ENCODE assay signal across 17 cellular contexts in the genomic region with DNA sequence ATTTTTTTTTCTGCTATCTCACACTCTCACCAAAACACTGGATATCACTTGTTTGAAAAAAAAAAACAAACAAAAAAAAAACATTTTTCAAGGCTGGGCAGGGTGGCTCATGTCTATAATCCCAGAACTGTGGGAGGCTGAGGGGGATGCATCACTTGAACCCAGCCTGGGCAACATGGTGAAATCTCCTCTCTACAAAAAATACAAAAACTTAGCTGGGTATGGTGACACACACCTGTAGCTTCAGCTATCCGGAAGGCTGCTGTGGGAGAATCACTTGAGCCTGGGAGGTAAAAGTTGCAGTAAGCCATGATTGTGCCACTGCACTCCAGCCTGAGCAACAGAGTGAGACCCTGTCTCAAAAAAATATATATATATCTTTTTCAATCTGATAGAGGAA.
DNase-seq lines count a peak whose midpoint lies in the region; ATAC-seq and TF ChIP-seq lines count a peak whose summit lies in the region.
"Had no signal": no experiment of that assay in that cellular context is flagged by ENCODE, and none has a peak within 500 bp of the region (broad histone marks: within the 10 kb centered on the region; RNA-seq: fewer than 3 reads in every experiment).

No MANE protein-coding gene starts in this region.

- TF ChIP-seq EP300 in suprapubic skin (IDR thresholded peaks at IDR 0.05) = no peak

- H4K8ac ChIP-seq in IMR-90 (ENCODE audit: low read depth in 2 of 2, low read length in 2 of 2) (no peak overlapping the region), neuronal stem cell (ENCODE audit: low read depth, low read length) (no peak overlapping the region)

- no peak overlapping the region for H2BK5ac ChIP-seq in IMR-90 (ENCODE audit: low read depth, low read length, poor library complexity, severe bottlenecking)
- no peak overlapping the region for H2BK5ac ChIP-seq in neuronal stem cell (ENCODE audit: low read length)

- no peak overlapping the region for H2BK12ac ChIP-seq in neuronal stem cell (ENCODE audit: low read length)

- intact Hi-C loops in IMR-90 (cut with micrococcal nuclease) = no loop called here

- ATAC-seq in IMR-90 (ENCODE audit: low read depth) = no peak
- ATAC-seq: A549, GM23338, HCT116 had no signal

- peak overlapping the region; percentile 93 for H3K27ac ChIP-seq in ACC112 (ENCODE audit: low read depth, low read length)
- H3K27ac ChIP-seq in IMR-90 (ENCODE audit: insufficient read depth, low read length) = no peak overlapping the region
- H3K27ac ChIP-seq in osteoblast (ENCODE audit: low read depth, low read length) = peak overlapping the region; percentile 76
- H3K27ac ChIP-seq in neuronal stem cell (replicated peaks; ENCODE audit: low read length) = no peak overlapping the region
- no peak overlapping the region for H3K27ac ChIP-seq in suprapubic skin

- H3K23ac ChIP-seq in IMR-90 (ENCODE audit: low read depth, low read length) (no peak overlapping the region), neuronal stem cell (ENCODE audit: low read depth, low read length, poor library complexity) (no peak overlapping the region)

- TF ChIP-seq POLR2A in IMR-90 (IDR thresholded peaks at IDR 0.05; ENCODE audit: low read depth, low read length) (no peak), suprapubic skin (IDR thresholded peaks at IDR 0.05) (no peak)

- H3K79me1 ChIP-seq in IMR-90 (ENCODE audit: low read depth in 1 of 2, low read length in 2 of 2) = peaks cover 18 to 61% of the 10 kb centered on the region in 2 experiments
- no peaks in the 10 kb centered on the region for H3K79me1 ChIP-seq in neuronal stem cell (ENCODE audit: low read depth, low read length)

- H3K9ac ChIP-seq in IMR-90 (ENCODE audit: low read depth, low read length) (no peak overlapping the region), neuronal stem cell (ENCODE audit: low read depth, low read length, poor library complexity) (no peak overlapping the region)

- H3K4me3 ChIP-seq in ACC112 (ENCODE audit: low read depth, low read length) (no peak overlapping the region), IMR-90 (ENCODE audit: insufficient read depth, low read depth, low read length) (no peak overlapping the region), osteoblast (ENCODE audit: insufficient read depth, low read length) (no peak overlapping the region), neuronal stem cell (ENCODE audit: low read length in 2 of 2) (no peak overlapping the region), suprapubic skin (no peak overlapping the region)
- H3K4me3 ChIP-seq: A549, GM23338 had no signal

- no peak overlapping the region for H3K56ac ChIP-seq in IMR-90 (ENCODE audit: extremely low read depth, insufficient read depth, low read length)

- H3K4ac ChIP-seq in IMR-90 (ENCODE audit: low read depth, low read length) = no peak overlapping the region; the same call in 1 of the 2 replicates
- H3K4ac ChIP-seq in neuronal stem cell (ENCODE audit: low read length) = no peak overlapping the region

- H2AK5ac ChIP-seq in IMR-90 (ENCODE audit: low read depth, low read length) (no peak overlapping the region), neuronal stem cell (ENCODE audit: low read depth, low read length) (no peak overlapping the region)

- H3K79me2 ChIP-seq in ACC112 (ENCODE audit: control insufficient read depth, insufficient read depth, low read length, unreplicated experiment) (peaks cover 93% of the 10 kb centered on the region), osteoblast (ENCODE audit: insufficient read depth, low read length) (peaks cover 95% of the 10 kb centered on the region)

- H3K4me1 ChIP-seq in ACC112 (ENCODE audit: control insufficient read depth, insufficient read depth, low read length, unreplicated experiment) (peaks cover 84% of the 10 kb centered on the region), IMR-90 (ENCODE audit: control insufficient read depth, insufficient read depth, low read length) (peaks cover 14% of the 10 kb centered on the region), osteoblast (ENCODE audit: insufficient read depth, low read length) (peaks cover 69% of the 10 kb centered on the region), neuronal stem cell (ENCODE audit: control insufficient read depth in 2 of 2, insufficient read depth in 1 of 2, low read depth in 1 of 2, low read length in 2 of 2) (peaks cover 0 to under 1% of the 10 kb centered on the region in 2 donors), suprapubic skin (peaks cover 31% of the 10 kb centered on the region)

- dilution Hi-C loops in IMR-90 (cut with HindIII; ENCODE audit: low sequenced_read_pairs, unreplicated experiment) = no loop called here

- DNase-seq in IMR-90 (no peak), osteoblast (ENCODE audit: insufficient read length, low spot score, missing footprints) (no peak), neuronal stem cell (ENCODE audit: low spot score) (no peak), DMS53 (lab: John Stamatoyannopoulos, UW) (no peak), suprapubic skin (ENCODE audit: low spot score in 2 of 2) (no peak)
- DNase-seq: 8988T; C1 segment of cervical spinal cord; Calu3; CD4-positive, alpha-beta memory T cell; COR-L47; DND-41; H9; HFFc6 had no signal

- TF ChIP-seq CTCF in IMR-90 (conservative IDR thresholded peaks at IDR 0.05; ENCODE audit: low read depth, low read length) (no peak), osteoblast (IDR thresholded peaks at IDR 0.05; ENCODE audit: extremely low read depth, low read depth, low read length) (no peak), suprapubic skin (IDR thresholded peaks at IDR 0.05) (no peak)

- no peak overlapping the region for H4K5ac ChIP-seq in IMR-90 (ENCODE audit: low read depth, low read length)

- H2BK20ac ChIP-seq in IMR-90 (ENCODE audit: low read depth, low read length) = no peak overlapping the region

- no peak overlapping the region for H2BK120ac ChIP-seq in IMR-90 (ENCODE audit: low read depth, low read length)
- H2BK120ac ChIP-seq in neuronal stem cell (ENCODE audit: low read depth, low read length) = no peak overlapping the region

- 0 out of 2 replicates have a peak overlapping the region, but pooled peaks have one; percentile 2 for H3K14ac ChIP-seq in IMR-90 (replicated peaks; ENCODE audit: low read depth, low read length)
- H3K14ac ChIP-seq in neuronal stem cell (ENCODE audit: low read length) = no peak overlapping the region

- H3K18ac ChIP-seq in IMR-90 (ENCODE audit: low read depth, low read length) (no peak overlapping the region), neuronal stem cell (ENCODE audit: low read length) (no peak overlapping the region)

- CTCF ChIA-PET in IMR-90 (lab: Yijun Ruan, JAX) = no interaction called here

- H3K27me3 ChIP-seq in ACC112 (ENCODE audit: insufficient read depth, low read length) = no peaks in the 10 kb centered on the region
- no peaks in the 10 kb centered on the region for H3K27me3 ChIP-seq in IMR-90 (ENCODE audit: control insufficient read depth, insufficient read depth, low read length)
- no peaks in the 10 kb centered on the region for H3K27me3 ChIP-seq in osteoblast (ENCODE audit: insufficient read depth, low read length)
- H3K27me3 ChIP-seq in neuronal stem cell (ENCODE audit: control insufficient read depth in 3 of 3, insufficient read depth in 3 of 3, low read depth in 1 of 3, low read length in 3 of 3) = no peaks in the 10 kb centered on the region
- no peaks in the 10 kb centered on the region for H3K27me3 ChIP-seq in suprapubic skin

- H4K91ac ChIP-seq in IMR-90 (ENCODE audit: insufficient read depth, low read depth, low read length) (no peak overlapping the region), neuronal stem cell (ENCODE audit: low read depth, low read length, poor library complexity) (no peak overlapping the region)

- H4K20me1 ChIP-seq in IMR-90 (ENCODE audit: insufficient read depth, low read length) = no peaks in the 10 kb centered on the region
- no peaks in the 10 kb centered on the region for H4K20me1 ChIP-seq in osteoblast (ENCODE audit: insufficient read depth, low read length)

- no peak overlapping the region for H3K4me2 ChIP-seq in IMR-90 (ENCODE audit: low read depth, low read length)
- H3K4me2 ChIP-seq in osteoblast (ENCODE audit: insufficient read depth, low read length) = no peak overlapping the region
- no peak overlapping the region for H3K4me2 ChIP-seq in neuronal stem cell (ENCODE audit: insufficient read depth, low read length, poor library complexity, severe bottlenecking)
- H3K4me2 ChIP-seq: GM23338 had no signal

- no peaks in the 10 kb centered on the region; the same call in 1 of the 2 replicates for H3K9me1 ChIP-seq in IMR-90 (ENCODE audit: insufficient read depth, low read length)

- no CpG with 5 or more reads among the region's 1 CpG for WGBS in IMR-90 (ENCODE audit: extremely low coverage in 2 of 2, insufficient read length in 1 of 2), 2 experiments
- no CpG with 5 or more reads among the region's 1 CpG for WGBS in neuronal stem cell (ENCODE audit: extremely low coverage in 2 of 2, insufficient read length in 2 of 2, insufficient replicate concordance in 1 of 2), 2 donors
- WGBS in suprapubic skin = 100% methylated on average over 1 of the region's 1 CpG

- H2BK15ac ChIP-seq in IMR-90 (ENCODE audit: low read depth, low read length) (no peak overlapping the region), neuronal stem cell (ENCODE audit: low read length) (no peak overlapping the region)

- no peaks in the 10 kb centered on the region for H3K9me3 ChIP-seq in IMR-90 (ENCODE audit: control insufficient read depth, insufficient read depth, low read length)
- H3K9me3 ChIP-seq in osteoblast (ENCODE audit: low read depth, low read length) = no peaks in the 10 kb centered on the region
- H3K9me3 ChIP-seq in neuronal stem cell (replicated peaks in 1 of 2; ENCODE audit: control insufficient read depth in 2 of 2, insufficient read depth in 1 of 2, low read depth in 1 of 2, low read length in 2 of 2) = no peaks in the 10 kb centered on the region
- H3K9me3 ChIP-seq in suprapubic skin = no peaks in the 10 kb centered on the region
- H3K9me3 ChIP-seq: A549 had no signal

- TF ChIP-seq RAD21 in IMR-90 (IDR thresholded peaks at IDR 0.05; ENCODE audit: low read length) = no peak

- H3K36me3 ChIP-seq in ACC112 (ENCODE audit: insufficient read depth, low read length) (0 out of 2 replicates have a peak, but pooled peaks cover 4% of the 10 kb centered on the region), IMR-90 (ENCODE audit: control insufficient read depth, insufficient read depth, low read length) (no peaks in the 10 kb centered on the region), osteoblast (ENCODE audit: insufficient read depth, low read length) (no peaks in the 10 kb centered on the region), neuronal stem cell (replicated peaks in 1 of 2; ENCODE audit: control insufficient read depth in 2 of 2, insufficient read depth in 2 of 2, low read length in 2 of 2) (no peaks in the 10 kb centered on the region), suprapubic skin (no peaks in the 10 kb centered on the region)

- POLR2A ChIA-PET in IMR-90 (lab: Charles Lee; ENCODE audit: unreplicated experiment) = no interaction called here

- in situ Hi-C loops in IMR-90 (cut with MboI; ENCODE audit: low sequenced_read_pairs) = no loop called here

- H2AFZ ChIP-seq in ACC112 (ENCODE audit: low read length, unreplicated experiment) = no peak overlapping the region
- H2AFZ ChIP-seq in IMR-90 (replicated peaks; ENCODE audit: low read length, poor library complexity) = no peak overlapping the region
- no peak overlapping the region for H2AFZ ChIP-seq in osteoblast (ENCODE audit: low read length)
- H2AFZ ChIP-seq in neuronal stem cell (ENCODE audit: low read length) = no peak overlapping the region
- H2AFZ ChIP-seq: GM23338 had no signal

- no TSS peak for BruUV-seq in IMR-90 (replicated peaks; lab: Mats Ljungman, UMichigan)

- no peak overlapping the region for H2AK9ac ChIP-seq in IMR-90 (replicated peaks; ENCODE audit: low read depth, low read length, poor library complexity)

Comparison
In these comparisons a context has a peak if more than half of its experiments do, and no peak if none do; other contexts are left out.
1. H3K27ac ChIP-seq: peak in ACC112 (single experiment) and osteoblast (single experiment); none in IMR-90 (single experiment), neuronal stem cell (single experiment) and suprapubic skin (single experiment).